ENCODE assay signal across 1 cellular context in genomic region chr11:61546663-61547062, GRCh38.
TF ChIP-seq lines count a peak whose summit lies in the region.

No MANE protein-coding gene starts in this region.

TF ChIP-seq in H1, 55 proteins besides CTCF, POLR2A, EP300 and RAD21:
- peak; percentile 57; the same call in 1 of the 2 replicates for TF ChIP-seq KDM1A (IDR thresholded peaks at IDR 0.05; ENCODE audit: borderline replicate concordance, low read length)
- TF ChIP-seq PHF8 (conservative IDR thresholded peaks at IDR 0.05; ENCODE audit: low read depth, low read length) = no peak
- no peak for TF ChIP-seq SIRT6 (IDR thresholded peaks at IDR 0.05; ENCODE audit: low read length)
- no peak for TF ChIP-seq TCF12 (IDR thresholded peaks at IDR 0.05; ENCODE audit: low read depth, low read length)
- no peak for TF ChIP-seq ZNF274 (IDR thresholded peaks at IDR 0.05; ENCODE audit: borderline replicate concordance, extremely low read depth, low read length)
- no peak for TF ChIP-seq ASH2L (IDR thresholded peaks at IDR 0.05; ENCODE audit: low read length)
- TF ChIP-seq NANOG (IDR thresholded peaks at IDR 0.05; ENCODE audit: insufficient read depth, low read depth, low read length, poor library complexity, severe bottlenecking) = no peak
- TF ChIP-seq SAP30 (IDR thresholded peaks at IDR 0.05; ENCODE audit: insufficient read depth, insufficient replicate concordance, low read length) = no peak
- no peak for TF ChIP-seq HDAC2 (IDR thresholded peaks at IDR 0.05; ENCODE audit: borderline replicate concordance in 1 of 2, low read depth in 2 of 2, low read length in 2 of 2)
- TF ChIP-seq EGR1 (IDR thresholded peaks at IDR 0.05; ENCODE audit: borderline replicate concordance, low read depth, low read length) = peak; percentile 95
- TF ChIP-seq FOSL1 (IDR thresholded peaks at IDR 0.05; ENCODE audit: insufficient read depth, low read depth, low read length) = peak; percentile 83
